16 cellular contexts compared by ENCODE assay signal in genomic region chr12:88472248-88472647, GRCh38.
A peak's percentile ranks its signal among the peaks of the same experiment; 100 is the strongest.
DNase-seq lines count a peak whose midpoint lies in the region; ATAC-seq, FAIRE-seq and TF ChIP-seq lines count a peak whose summit lies in the region.
"Had no signal": no experiment of that assay in that cellular context is flagged by ENCODE, and none has a peak within 500 bp of the region (broad histone marks: within the 10 kb centered on the region; RNA-seq: fewer than 3 reads in every experiment).

No MANE protein-coding gene starts in this region.

- H3K27ac ChIP-seq in astrocyte (ENCODE audit: low read depth, low read length) (peak overlapping the region; percentile 80), gastroesophageal sphincter (peak overlapping the region; percentile 27 to 65 (median 49))

- no peaks in the 10 kb centered on the region for H4K20me1 ChIP-seq in astrocyte (ENCODE audit: insufficient read depth, low read length)

- H3K4me1 Mint-ChIP-seq in astrocyte (ENCODE audit: low read depth, unreplicated experiment) = peaks cover 20% of the 10 kb centered on the region
- H3K4me1 Mint-ChIP-seq: activated CD4-positive, alpha-beta memory T cell treated with anti-CD3 and anti-CD28 coated beads, Interleukin-2, amount 10 ng/mL, durations not matched to agents 7 days and 5 days had no signal

- peak; percentile 49 for FAIRE-seq in astrocyte (lab: Jason Lieb, UNC)

- no peak overlapping the region for H3K4me3 Mint-ChIP-seq in astrocyte (ENCODE audit: unreplicated experiment)
- H3K4me3 Mint-ChIP-seq: activated CD4-positive, alpha-beta memory T cell treated with anti-CD3 and anti-CD28 coated beads, Interleukin-2, amount 10 ng/mL, durations not matched to agents 7 days and 5 days; activated T-cell treated with anti-CD3 and anti-CD28 coated beads, Interleukin-2, amount 50 U/mL, for 24 hours had no signal

- H3K27ac Mint-ChIP-seq in astrocyte (ENCODE audit: unreplicated experiment) = peak overlapping the region; percentile 68
- H3K27ac Mint-ChIP-seq: activated CD4-positive, alpha-beta memory T cell treated with anti-CD3 and anti-CD28 coated beads, Interleukin-2, amount 10 ng/mL, durations not matched to agents 7 days and 5 days; activated naive CD4-positive, alpha-beta T cell treated with anti-CD3 and anti-CD28 coated beads, Interleukin-2, amount 50 U/mL, for 72 hours; activated T-cell treated with anti-CD3 and anti-CD28 coated beads, Interleukin-2, amount 50 U/mL, for 24 hours had no signal

- 92 to 93% methylated on average over 2 of the region's 2 CpGs for WGBS in gastroesophageal sphincter (ENCODE audit: low coverage in 1 of 2), 2 donors

- H3K9me3 Mint-ChIP-seq in astrocyte (ENCODE audit: unreplicated experiment) = peaks cover 8% of the 10 kb centered on the region
- H3K9me3 Mint-ChIP-seq: activated T-cell treated with anti-CD3 and anti-CD28 coated beads, Interleukin-2, amount 50 U/mL, for 24 hours had no signal

- H3K9ac ChIP-seq in astrocyte (ENCODE audit: low read length) = peak overlapping the region; percentile 59

- peaks cover 3% of the 10 kb centered on the region for H3K36me3 Mint-ChIP-seq in astrocyte (ENCODE audit: low read depth, unreplicated experiment)
- H3K36me3 Mint-ChIP-seq: activated naive CD4-positive, alpha-beta T cell treated with anti-CD3 and anti-CD28 coated beads, Interleukin-2, amount 50 U/mL, for 72 hours had no signal

- H3K4me1 ChIP-seq in astrocyte (ENCODE audit: insufficient read depth, low read length) = peaks cover 23% of the 10 kb centered on the region
- H3K4me1 ChIP-seq in gastroesophageal sphincter = peaks cover 9 to 38% (median 13%) of the 10 kb centered on the region in 3 donors

- no peaks in the 10 kb centered on the region for H3K27me3 ChIP-seq in astrocyte (ENCODE audit: insufficient read depth, low read length)
- H3K27me3 ChIP-seq in gastroesophageal sphincter = no peaks in the 10 kb centered on the region

- TF ChIP-seq EP300 in gastroesophageal sphincter (IDR thresholded peaks at IDR 0.05) = no peak

- ATAC-seq in gastroesophageal sphincter (no peak), HG02759 (IDR thresholded peaks at IDR 0.05; ENCODE audit: unreplicated experiment) (no peak), HG03439 (IDR thresholded peaks at IDR 0.05; ENCODE audit: unreplicated experiment) (no peak), left ventricle myocardium superior (no peak)
- ATAC-seq: activated naive CD4-positive, alpha-beta T cell treated with anti-CD3 and anti-CD28 coated beads, Interleukin-2, amount 50 U/mL, for 72 hours; left colon had no signal

- no peak overlapping the region for H2AFZ ChIP-seq in astrocyte (ENCODE audit: low read depth, low read length)

- no peaks in the 10 kb centered on the region for H3K9me3 ChIP-seq in astrocyte (ENCODE audit: insufficient read depth, low read depth, low read length)
- H3K9me3 ChIP-seq in gastroesophageal sphincter = peaks cover 0 to 6% (median 0%) of the 10 kb centered on the region in 3 donors

- peak overlapping the region; percentile 40 for H3K4me2 ChIP-seq in astrocyte (ENCODE audit: low read length)

- TF ChIP-seq CTCF in astrocyte (IDR thresholded peaks at IDR 0.05; ENCODE audit: insufficient read depth, low read depth, low read length) (no peak), gastroesophageal sphincter (IDR thresholded peaks at IDR 0.05) (no peak)

- DNase-seq in ACHN (peak; percentile 22), HT1080 (ENCODE audit: low read depth) (peak; percentile 17), astrocyte (ENCODE audit: low read depth) (peak; percentile 40), AML-193 (lab: John Stamatoyannopoulos, UW) (no peak), left ventricle myocardium superior (no peak)
- DNase-seq: activated CD4-positive, alpha-beta memory T cell treated with anti-CD3 and anti-CD28 coated beads, Interleukin-2, amount 10 ng/mL, durations not matched to agents 7 days and 5 days; activated T-cell treated with anti-CD3 and anti-CD28 coated beads, Interleukin-2, amount 50 U/mL, for 24 hours; left colon; NCI-H2171; occipital lobe; RPMI8226; stimulated activated CD4-positive, alpha-beta T cell treated with anti-CD3 and anti-CD28 coated beads, Interleukin-4, amount 100 ng/mL, for 1 hour had no signal

- intact Hi-C loops in left ventricle myocardium superior (cut with micrococcal nuclease) = no loop called here

- H3K79me2 ChIP-seq in astrocyte (ENCODE audit: insufficient read depth, low read length) = no peaks in the 10 kb centered on the region

- no peaks in the 10 kb centered on the region for H3K36me3 ChIP-seq in astrocyte (ENCODE audit: insufficient read depth, low read length)
- H3K36me3 ChIP-seq in gastroesophageal sphincter = no peaks in the 10 kb centered on the region

- in situ Hi-C loops in ACHN (cut with HindIII; ENCODE audit: low pct_ligation_motif_present, low pct_unique_long_range_greater_than_20kb, low sequenced_read_pairs) = no loop called here

- TF ChIP-seq POLR2A in gastroesophageal sphincter (IDR thresholded peaks at IDR 0.05) = no peak

- H3K27me3 Mint-ChIP-seq in astrocyte (ENCODE audit: low read depth, unreplicated experiment) = no peaks in the 10 kb centered on the region
- H3K27me3 Mint-ChIP-seq: activated CD4-positive, alpha-beta memory T cell treated with anti-CD3 and anti-CD28 coated beads, Interleukin-2, amount 10 ng/mL, durations not matched to agents 7 days and 5 days; activated T-cell treated with anti-CD3 and anti-CD28 coated beads, Interleukin-2, amount 50 U/mL, for 24 hours had no signal

- H3K4me3 ChIP-seq in astrocyte (ENCODE audit: insufficient read depth, low read depth, low read length) (peak overlapping the region; percentile 13), gastroesophageal sphincter (no peak overlapping the region)

Comparison
In these comparisons a context has a peak if more than half of its experiments do, and no peak if none do; other contexts are left out.
1. DNase-seq: peak in ACHN (single experiment), HT1080 (single experiment) and astrocyte (single experiment); none in AML-193 (0 of 2) and left ventricle myocardium superior (single experiment).